Comparison of ENCODE assay signal across 1 cellular context in genomic region chr17:82019905-82020873, GRCh38.
TF ChIP-seq lines count a peak whose summit lies in the region.

No MANE protein-coding gene starts in this region.

TF ChIP-seq in HepG2, 621 proteins besides CTCF, POLR2A, EP300 and RAD21 (continues in another document):
- TF ChIP-seq JARID2 (CRISPR knock-in tag; IDR thresholded peaks at IDR 0.05; ENCODE audit: insufficient replicate concordance) (no peak), SMAD1 (CRISPR knock-in tag; IDR thresholded peaks at IDR 0.05; ENCODE audit: borderline replicate concordance, low read depth) (0 out of 2 replicates have a peak, but pooled peaks have one; percentile 9), STAG1 (CRISPR knock-in tag; IDR thresholded peaks at IDR 0.05) (peak; percentile 74), SPEN (CRISPR knock-in tag; IDR thresholded peaks at IDR 0.05; ENCODE audit: low read depth) (peak; percentile 20), NFE2L1 (CRISPR knock-in tag; IDR thresholded peaks at IDR 0.05; ENCODE audit: borderline replicate concordance) (0 out of 2 replicates have a peak, but pooled peaks have one; percentile 22), ZNF260 (CRISPR knock-in tag; IDR thresholded peaks at IDR 0.05; ENCODE audit: borderline replicate concordance, low read depth) (no peak; the same call in 1 of the 2 replicates), ARID4A (CRISPR knock-in tag; IDR thresholded peaks at IDR 0.05; ENCODE audit: borderline replicate concordance) (peak; percentile 67), MIER2 (CRISPR knock-in tag; IDR thresholded peaks at IDR 0.05) (peak; percentile 27), RBM39 (IDR thresholded peaks at IDR 0.05; ENCODE audit: low read depth, low read length, poor library complexity, severe bottlenecking) (peak; percentile 98), SNAPC4 (CRISPR knock-in tag; IDR thresholded peaks at IDR 0.05) (0 out of 2 replicates have a peak, but pooled peaks have one; percentile 52), ZNF407 (CRISPR knock-in tag; IDR thresholded peaks at IDR 0.05; ENCODE audit: not compliant biosample characterization) (peak; percentile 73), HNRNPLL (IDR thresholded peaks at IDR 0.05; ENCODE audit: low read depth, low read length, poor library complexity, severe bottlenecking) (peak; percentile 23), FOSL1 (CRISPR knock-in tag; IDR thresholded peaks at IDR 0.05; ENCODE audit: borderline replicate concordance) (no peak), ESRRA (CRISPR knock-in tag; IDR thresholded peaks at IDR 0.05; ENCODE audit: low read depth) (0 out of 2 replicates have a peak, but pooled peaks have one; percentile 53), ZNF547 (CRISPR knock-in tag; IDR thresholded peaks at IDR 0.05) (peak; percentile 50; the same call in 1 of the 2 replicates), MXD4 (CRISPR knock-in tag; IDR thresholded peaks at IDR 0.05) (peak; percentile 47; the same call in 1 of the 2 replicates), BCL3 (CRISPR knock-in tag; IDR thresholded peaks at IDR 0.05) (peak; percentile 59; the same call in 1 of the 2 replicates), MTERF4 (CRISPR knock-in tag; IDR thresholded peaks at IDR 0.05) (no peak), THRA (CRISPR knock-in tag; IDR thresholded peaks at IDR 0.05; ENCODE audit: borderline replicate concordance) (0 out of 2 replicates have a peak, but pooled peaks have one; percentile 22), ZMYM4 (CRISPR knock-in tag; IDR thresholded peaks at IDR 0.05) (peak; percentile 36; the same call in 1 of the 2 replicates), MYPOP (CRISPR knock-in tag; IDR thresholded peaks at IDR 0.05) (no peak), NCOA5 (CRISPR knock-in tag; IDR thresholded peaks at IDR 0.05) (peak; percentile 97)
